2 cellular contexts compared by ENCODE assay signal in genomic region chr9:5499157-5499556, GRCh38.
A peak's percentile ranks its signal among the peaks of the same experiment; 100 is the strongest.
TF ChIP-seq lines count a peak whose summit lies in the region.

No MANE protein-coding gene starts in this region.

TF ChIP-seq in HepG2, 621 proteins besides CTCF, POLR2A, EP300 and RAD21:
- TF ChIP-seq CEBPB (IDR thresholded peaks at IDR 0.05; ENCODE audit: borderline replicate concordance, low read depth, low read length), result peak; percentile 58
- 0 out of 2 replicates have a peak, but pooled peaks have one; percentile 33 for TF ChIP-seq ATF7 (IDR thresholded peaks at IDR 0.05)
- no peak for TF ChIP-seq ATF7 (CRISPR knock-in tag; IDR thresholded peaks at IDR 0.05)
- TF ChIP-seq NBN (conservative IDR thresholded peaks at IDR 0.05), result no peak
TF ChIP-seq in HepG2: peak in this region for 2.

TF ChIP-seq in K562, 482 proteins besides CTCF, POLR2A, EP300 and RAD21:
- TF ChIP-seq STAT6 (CRISPR knock-in tag; IDR thresholded peaks at IDR 0.05), result no peak
- TF ChIP-seq, protein P1, sequence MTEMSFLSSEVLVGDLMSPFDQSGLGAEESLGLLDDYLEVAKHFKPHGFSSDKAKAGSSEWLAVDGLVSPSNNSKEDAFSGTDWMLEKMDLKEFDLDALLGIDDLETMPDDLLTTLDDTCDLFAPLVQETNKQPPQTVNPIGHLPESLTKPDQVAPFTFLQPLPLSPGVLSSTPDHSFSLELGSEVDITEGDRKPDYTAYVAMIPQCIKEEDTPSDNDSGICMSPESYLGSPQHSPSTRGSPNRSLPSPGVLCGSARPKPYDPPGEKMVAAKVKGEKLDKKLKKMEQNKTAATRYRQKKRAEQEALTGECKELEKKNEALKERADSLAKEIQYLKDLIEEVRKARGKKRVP (CRISPR knock-in tag; IDR thresholded peaks at IDR 0.05), result peak; percentile 76
- peak in 1 of 2 experiments; percentile 57; a peak in 2 of 4 replicates for TF ChIP-seq TRIM24 (IDR thresholded peaks at IDR 0.05)
- TF ChIP-seq CEBPB (tag; IDR thresholded peaks at IDR 0.05), result peak; percentile 83
- TF ChIP-seq CEBPZ (IDR thresholded peaks at IDR 0.05; ENCODE audit: borderline replicate concordance, low read depth, low read length), result no peak
- no peak for TF ChIP-seq ATF2 (CRISPR knock-in tag; IDR thresholded peaks at IDR 0.05)
- no peak for TF ChIP-seq NR2C2 (CRISPR knock-in tag; IDR thresholded peaks at IDR 0.05)
- TF ChIP-seq NR2C2 (tag; IDR thresholded peaks at IDR 0.05), result peak; percentile 3; the same call in 1 of the 2 replicates
- no peak for TF ChIP-seq CEBPG (CRISPR knock-in tag; IDR thresholded peaks at IDR 0.05)
- TF ChIP-seq CEBPG (tag; conservative IDR thresholded peaks at IDR 0.05 in 1 of 2, IDR thresholded peaks at IDR 0.05 in 1 of 2), result peak; percentile 91 to 94
- TF ChIP-seq, protein P2, sequence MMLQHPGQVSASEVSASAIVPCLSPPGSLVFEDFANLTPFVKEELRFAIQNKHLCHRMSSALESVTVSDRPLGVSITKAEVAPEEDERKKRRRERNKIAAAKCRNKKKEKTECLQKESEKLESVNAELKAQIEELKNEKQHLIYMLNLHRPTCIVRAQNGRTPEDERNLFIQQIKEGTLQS (IDR thresholded peaks at IDR 0.05), result peak; percentile 85
- TF ChIP-seq, protein P2 (CRISPR knock-in tag; conservative IDR thresholded peaks at IDR 0.05), result no peak
- peak; percentile 66 for TF ChIP-seq MEIS2 (IDR thresholded peaks at IDR 0.05; ENCODE audit: partially characterized antibody)
- peak; percentile 68; the same call in 1 of the 2 replicates for TF ChIP-seq ZSCAN32 (CRISPR knock-in tag; IDR thresholded peaks at IDR 0.05)
- no peak for TF ChIP-seq IRF1 (CRISPR knock-in tag; IDR thresholded peaks at IDR 0.05; ENCODE audit: borderline replicate concordance)
